In the genomic region with DNA sequence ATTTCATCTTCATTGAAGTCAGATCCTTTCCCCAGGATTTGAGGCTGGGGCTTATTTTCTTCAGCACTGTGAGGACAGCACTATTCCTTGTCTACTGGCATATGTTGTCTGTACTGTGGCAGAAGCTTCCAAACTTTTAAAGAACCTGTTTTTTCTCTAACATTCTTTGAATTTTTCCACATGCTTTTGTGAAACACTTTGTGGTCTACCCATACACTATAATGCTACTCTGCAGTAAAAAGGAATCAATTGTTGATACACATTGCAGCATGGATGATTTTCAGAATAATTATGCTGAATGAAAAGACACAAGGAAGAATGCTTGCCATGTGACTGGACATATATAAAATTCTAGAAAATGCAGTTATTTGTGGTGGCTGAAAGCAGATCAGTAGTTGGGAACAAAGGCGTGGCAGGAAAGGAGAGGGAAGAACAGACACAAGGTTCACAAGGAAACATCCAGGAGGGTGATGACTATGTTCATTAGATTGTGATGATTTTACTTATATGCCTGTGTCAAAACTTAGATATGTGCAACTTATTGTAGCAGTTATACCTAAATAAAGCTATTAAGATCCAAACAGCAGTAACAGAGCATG, we compare ENCODE assay signal across 23 cellular contexts.
A peak's percentile ranks its signal among the peaks of the same experiment; 100 is the strongest.
DNase-seq lines count a peak whose midpoint lies in the region; ATAC-seq and TF ChIP-seq lines count a peak whose summit lies in the region.
"Had no signal": no experiment of that assay in that cellular context is flagged by ENCODE, and none has a peak within 500 bp of the region (broad histone marks: within the 10 kb centered on the region; RNA-seq: fewer than 3 reads in every experiment).

No MANE protein-coding gene starts in this region.

- H4K20me1 ChIP-seq in PC-9 (ENCODE audit: insufficient read depth), result no peaks in the 10 kb centered on the region

- peaks cover 18% of the 10 kb centered on the region for H3K4me1 ChIP-seq in PC-9 (replicated peaks; ENCODE audit: insufficient read depth)
- peaks cover 12% of the 10 kb centered on the region for H3K4me1 ChIP-seq in foreskin keratinocyte
- H3K4me1 ChIP-seq: BE2C, SJCRH30 had no signal

- H3K4me2 ChIP-seq in PC-9, result peak overlapping the region; percentile 31

- no peaks in the 10 kb centered on the region for H3K36me3 ChIP-seq in PC-9 (ENCODE audit: low read depth)
- H3K36me3 ChIP-seq: BE2C, SJCRH30 had no signal

- CTCF ChIA-PET in PC-9 (lab: Charles Lee), result no interaction called here

- no peak for TF ChIP-seq EP300 in Ishikawa (IDR thresholded peaks at IDR 0.05; ENCODE audit: borderline replicate concordance)

- intact Hi-C loops in PC-9 (cut with micrococcal nuclease; ENCODE audit: unreplicated experiment), result no loop called here

- H2AFZ ChIP-seq in PC-9, result no peak overlapping the region
- H2AFZ ChIP-seq: GM23248 had no signal

- no peak for TF ChIP-seq RAD21 in Ishikawa (IDR thresholded peaks at IDR 0.05; ENCODE audit: low read depth)

- H3K27ac ChIP-seq in PC-9, result peak overlapping the region; percentile 43
- H3K27ac ChIP-seq in foreskin keratinocyte, result no peak overlapping the region
- H3K27ac ChIP-seq: GM23248, SJCRH30 had no signal

- H3F3A ChIP-seq in PC-9 (ENCODE audit: insufficient read depth, low read depth), result peaks cover 5% of the 10 kb centered on the region; the same call in 1 of the 2 replicates

- DNase-seq in PC-9 (peak in 1 of 2 experiments; percentile 65), foreskin keratinocyte (peak; percentile 21 to 67), mucosa of gallbladder (ENCODE audit: low spot score) (peak; percentile 3), DMS 273 treated with DMSO at 0.1 percent for 48 hours (lab: John Stamatoyannopoulos, UW) (no peak), AG08395 (ENCODE audit: low spot score) (no peak)
- no peak for DNase-seq in activated CD4-positive, alpha-beta T cell treated with anti-CD3 and anti-CD28 coated beads for 1 hour
- DNase-seq: BE2C; CD8-positive, alpha-beta memory T cell; DMS79 treated with DMSO at 0.1 percent for 48 hours; GM23248; H7; HFFc6; NCI-H1092; NCI-H1417 treated with DMSO at 0.1 percent for 48 hours; NCI-H1694 treated with DMSO at 0.1 percent for 48 hours; NCI-H2081; NCI-H2227 treated with DMSO at 0.1 percent for 48 hours; NCI-H510A; NCI-H69; SJCRH30 had no signal

- H3K27me3 ChIP-seq in PC-9 (ENCODE audit: insufficient read depth, low read depth), result no peaks in the 10 kb centered on the region
- H3K27me3 ChIP-seq in foreskin keratinocyte, result peaks cover 4% of the 10 kb centered on the region
- H3K27me3 ChIP-seq: SJCRH30 had no signal

- TF ChIP-seq CTCF in PC-9 (conservative IDR thresholded peaks at IDR 0.05) (no peak), foreskin keratinocyte (conservative IDR thresholded peaks at IDR 0.05) (no peak)

- no peak overlapping the region for H3K4me3 ChIP-seq in PC-9
- H3K4me3 ChIP-seq: GM23248, SJCRH30 had no signal

- ATAC-seq in foreskin keratinocyte (no peak), HG03354 (IDR thresholded peaks at IDR 0.05; ENCODE audit: poor library complexity, severe bottlenecking, unreplicated experiment) (no peak)
- ATAC-seq: Right ventricle myocardium inferior had no signal

- H3K9me2 ChIP-seq in PC-9 (ENCODE audit: insufficient read depth), result no peaks in the 10 kb centered on the region

- BruUV-seq in PC-9 (replicated peaks; lab: Mats Ljungman, UMichigan), result no TSS peak

- no peaks in the 10 kb centered on the region for H3K79me2 ChIP-seq in PC-9 (ENCODE audit: low read depth)

- POLR2A ChIA-PET in PC-9 (lab: Charles Lee; ENCODE audit: unreplicated experiment), result interaction anchor here (0.6 kb wide), 2 partner anchors 13 to 1874 kb away, joined by 3 to 6 read pairs; no protein-coding TSS in a partner anchor

- 0 out of 2 replicates have a peak, but pooled peaks cover 3% of the 10 kb centered on the region for H3K9me3 ChIP-seq in PC-9 (ENCODE audit: insufficient read depth, low read depth)
- H3K9me3 ChIP-seq: BE2C had no signal

TF ChIP-seq in Ishikawa, 13 proteins besides CTCF, POLR2A, EP300 and RAD21:
- TF ChIP-seq EGR1 (IDR thresholded peaks at IDR 0.05) (no peak), USF1 (IDR thresholded peaks at IDR 0.05) (no peak), TEAD4 (IDR thresholded peaks at IDR 0.05) (0 out of 2 replicates have a peak, but pooled peaks have one; percentile 18), NFIC (IDR thresholded peaks at IDR 0.05) (no peak)

Comparison
In these comparisons a context has a peak if more than half of its experiments do, and no peak if none do; other contexts are left out.
1. DNase-seq: peak in foreskin keratinocyte (2 of 2) and mucosa of gallbladder (single experiment); none in activated CD4-positive, alpha-beta T cell treated with anti-CD3 and anti-CD28 coated beads for 1 hour (single experiment), DMS 273 treated with DMSO at 0.1 percent for 48 hours (single experiment) and AG08395 (single experiment).